In genomic region chr4:83075696-83076095, GRCh38 we compare ENCODE assay signal across 12 cellular contexts. TPM values are rescaled to one million over a fixed set of nuclear protein-coding genes. Genes with fewer than 3 reads are reported as not detected.
DNase-seq lines count a peak whose midpoint lies in the region; ATAC-seq, FAIRE-seq and TF ChIP-seq lines count a peak whose summit lies in the region.
"Had no signal": no experiment of that assay in that cellular context is flagged by ENCODE, and none has a peak within 500 bp of the region (broad histone marks: within the 10 kb centered on the region; RNA-seq: fewer than 3 reads in every experiment).

No MANE protein-coding gene starts in this region.

- FAIRE-seq in RCC 7860 (lab: Jason Lieb, UNC) = peak; percentile 17
- FAIRE-seq: D721Med had no signal

- peaks cover 10% of the 10 kb centered on the region for H3K36me3 Mint-ChIP-seq in T-helper 17 cell (ENCODE audit: low read depth)

- H3K9me3 ChIP-seq in T-helper 17 cell (ENCODE audit: control insufficient read depth, low read length, poor library complexity, severe bottlenecking) = no peaks in the 10 kb centered on the region

- H3K4me3 Mint-ChIP-seq in T-helper 17 cell = no peak overlapping the region
- H3K4me3 Mint-ChIP-seq: activated CD8-positive, alpha-beta T cell treated with anti-CD3 and anti-CD28 coated beads, Interleukin-2, amount 10 ng/mL, durations not matched to agents 7 days and 5 days had no signal

- DNase-seq in Caki2 (ENCODE audit: low read depth) = peak; percentile 12
- DNase-seq in RCC 7860 (ENCODE audit: low spot score) = no peak
- DNase-seq in fibroblast of pulmonary artery (ENCODE audit: low read depth) = peak; percentile 47
- peak; percentile 19 for DNase-seq in pulmonary artery endothelial cell (ENCODE audit: low read depth, low spot score)
- DNase-seq in GM20000 (ENCODE audit: low spot score) = no peak
- no peak for DNase-seq in activated T-cell treated with anti-CD3 and anti-CD28 coated beads, Interleukin-2, amount 50 U/mL, for 1 hour
- DNase-seq in islet precursor cell = no peak
- no peak for DNase-seq in T-helper 17 cell
- DNase-seq: activated CD8-positive, alpha-beta T cell treated with anti-CD3 and anti-CD28 coated beads, Interleukin-2, amount 10 ng/mL, durations not matched to agents 7 days and 5 days; brain microvascular endothelial cell; right cardiac atrium had no signal

- ATAC-seq in T-helper 17 cell = no peak
- ATAC-seq: activated CD8-positive, alpha-beta T cell treated with anti-CD3 and anti-CD28 coated beads, Interleukin-2, amount 10 ng/mL, durations not matched to agents 7 days and 5 days; right cardiac atrium had no signal

- no peaks in the 10 kb centered on the region for H3K27me3 Mint-ChIP-seq in T-helper 17 cell

- in situ Hi-C loops in Caki2 (cut with HindIII; ENCODE audit: low pct_unique_long_range_greater_than_20kb, low sequenced_read_pairs) = no loop called here

- TF ChIP-seq CTCF in fibroblast of pulmonary artery (IDR thresholded peaks at IDR 0.05; ENCODE audit: low read length, missing control alignments) (no peak), GM20000 (IDR thresholded peaks at IDR 0.05; ENCODE audit: extremely low read depth, missing control alignments) (no peak)

- H3K4me3 ChIP-seq in fibroblast of pulmonary artery (replicated peaks; ENCODE audit: low read depth, low read length) = no peak overlapping the region

- no peak overlapping the region for H3K27ac Mint-ChIP-seq in T-helper 17 cell
- H3K27ac Mint-ChIP-seq: activated CD8-positive, alpha-beta T cell treated with anti-CD3 and anti-CD28 coated beads, Interleukin-2, amount 10 ng/mL, durations not matched to agents 7 days and 5 days had no signal

- peaks cover 13% of the 10 kb centered on the region for H3K4me1 Mint-ChIP-seq in T-helper 17 cell

RNA-seq across cellular contexts. Expression of gene PLAC8, which starts 38.8 kb away (rescaled TPM):
- not detected in 2 replicates for total RNA-seq in Caki2 (2014; rRNA removed; shearing (Covaris generic); ENCODE audit: low replicate concordance)
- 0.33 and 0.60 TPM in 2 replicates for total RNA-seq in pulmonary artery endothelial cell
- total RNA-seq in T-helper 17 cell = 100 to 1,000 TPM; 146 to 182 TPM

RNA-seq across cellular contexts. Expression of gene COPS4, which starts 40.7 kb away (rescaled TPM):
- 53.5 and 68.7 TPM in 2 replicates for total RNA-seq in Caki2 (2014; rRNA removed; shearing (Covaris generic); ENCODE audit: low replicate concordance)
- total RNA-seq in pulmonary artery endothelial cell = 93.9 and 135 TPM in 2 replicates
- 10 to 100 TPM; 24.1 to 25.4 TPM for total RNA-seq in T-helper 17 cell

Comparison
In these comparisons a context has a peak if more than half of its experiments do, and no peak if none do; other contexts are left out.
1. DNase-seq: peak in Caki2 (single experiment), fibroblast of pulmonary artery (single experiment) and pulmonary artery endothelial cell (single experiment); none in RCC 7860 (single experiment), GM20000 (single experiment), activated T-cell treated with anti-CD3 and anti-CD28 coated beads, Interleukin-2, amount 50 U/mL, for 1 hour (single experiment), islet precursor cell (single experiment) and T-helper 17 cell (0 of 3).
2. RNA of gene PLAC8, which starts 38.8 kb away (total RNA-seq): 146 to 182 TPM in T-helper 17 cell; 0.33 to 0.60 TPM in pulmonary artery endothelial cell and not detected in Caki2; every median in the first group is over 10 times any median in the second.